In the genomic region with DNA sequence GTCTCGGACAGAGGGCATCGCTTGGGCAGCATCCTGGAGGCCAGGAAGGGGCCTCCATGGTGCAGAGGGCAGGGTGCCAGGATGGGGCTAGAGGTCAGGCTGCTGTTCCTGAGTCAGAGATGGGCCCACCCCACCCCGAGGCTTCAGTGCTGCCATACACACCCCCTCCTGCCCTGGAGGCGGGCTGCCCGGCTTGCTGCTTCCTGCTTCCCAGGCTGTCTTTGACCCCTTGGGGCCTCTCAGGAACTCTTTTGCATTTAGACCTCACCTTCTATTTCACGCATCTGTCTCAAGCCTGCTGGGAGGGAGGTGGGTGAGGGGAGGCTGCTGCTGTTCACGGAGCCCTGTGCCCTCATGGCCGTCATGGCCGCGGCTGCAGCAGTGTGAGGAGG, we compare ENCODE assay signal across 9 cellular contexts. TPM values are rescaled to one million over a fixed set of nuclear protein-coding genes. Genes with fewer than 3 reads are reported as not detected.
A peak's percentile ranks its signal among the peaks of the same experiment; 100 is the strongest.
DNase-seq lines count a peak whose midpoint lies in the region; ATAC-seq and TF ChIP-seq lines count a peak whose summit lies in the region.
"Had no signal": no experiment of that assay in that cellular context is flagged by ENCODE, and none has a peak within 500 bp of the region (broad histone marks: within the 10 kb centered on the region; RNA-seq: fewer than 3 reads in every experiment).

No MANE protein-coding gene starts in this region.

- H3K27me3 ChIP-seq in GM23338 (ENCODE audit: insufficient read depth) (no peaks in the 10 kb centered on the region), heart left ventricle (no peaks in the 10 kb centered on the region)

- DNase-seq in GM23338 (ENCODE audit: low spot score), result no peak
- no peak for DNase-seq in activated B cell treated with CpG ODN at 0.5 μM for 24 hours
- peak in 1 of 5 donors; percentile 72 for DNase-seq in heart left ventricle
- DNase-seq in stimulated activated naive B cell treated with anti-CD40 and anti-IgM and Interleukin-4, amounts not matched to agents 10 μg/mL and 1 μg/mL and 100 μg/mL, for 72 hours, result no peak
- DNase-seq in D341Med (ENCODE audit: low spot score), result no peak
- DNase-seq in ACHN, result no peak
- no peak for DNase-seq in left lobe of liver (ENCODE audit: low spot score)

- POLR2A ChIA-PET in activated B cell treated with CpG ODN at 0.5 μM for 24 hours (lab: Charles Lee), result interaction anchor here (0.9 to 1.4 kb wide), 5 partner anchors 11 to 160 kb away, joined by 3 to 5 read pairs (median 4); no protein-coding TSS in a partner anchor

- no peaks in the 10 kb centered on the region for H3K36me3 Mint-ChIP-seq in GM23338 (ENCODE audit: low read depth)
- no peaks in the 10 kb centered on the region for H3K36me3 Mint-ChIP-seq in activated B cell treated with CpG ODN at 0.5 μM for 24 hours (ENCODE audit: low read depth)
- no peaks in the 10 kb centered on the region for H3K36me3 Mint-ChIP-seq in stimulated activated naive B cell treated with anti-CD40 and anti-IgM and Interleukin-4, amounts not matched to agents 10 μg/mL and 1 μg/mL and 100 μg/mL, for 72 hours

- TF ChIP-seq CTCF in GM23338 (conservative IDR thresholded peaks at IDR 0.05; ENCODE audit: low read depth in 2 of 2) (no peak), activated B cell treated with CpG ODN at 0.5 μM for 24 hours (IDR thresholded peaks at IDR 0.05) (no peak), heart left ventricle (IDR thresholded peaks at IDR 0.05) (no peak)

- no peak overlapping the region for H2AFZ ChIP-seq in GM23338

- H3K4me3 ChIP-seq in GM23338 (no peak overlapping the region), heart left ventricle (peak overlapping the region in 1 of 12 donors; percentile 37)

- H3K4me2 ChIP-seq in GM23338, result peak overlapping the region; percentile 32; the same call in 1 of the 2 replicates
- H3K4me2 ChIP-seq: KMS-11 had no signal

- H3K4me1 Mint-ChIP-seq in GM23338, result peaks cover 14% of the 10 kb centered on the region
- H3K4me1 Mint-ChIP-seq in activated B cell treated with CpG ODN at 0.5 μM for 24 hours, result peaks cover 34% of the 10 kb centered on the region
- peaks cover 36 to 38% of the 10 kb centered on the region in 2 donors for H3K4me1 Mint-ChIP-seq in stimulated activated naive B cell treated with anti-CD40 and anti-IgM and Interleukin-4, amounts not matched to agents 10 μg/mL and 1 μg/mL and 100 μg/mL, for 72 hours

- H3K4me3 Mint-ChIP-seq in GM23338, result no peak overlapping the region
- H3K4me3 Mint-ChIP-seq in activated B cell treated with CpG ODN at 0.5 μM for 24 hours, result peak overlapping the region; percentile 86
- H3K4me3 Mint-ChIP-seq in stimulated activated naive B cell treated with anti-CD40 and anti-IgM and Interleukin-4, amounts not matched to agents 10 μg/mL and 1 μg/mL and 100 μg/mL, for 72 hours, result peak overlapping the region; percentile 77 to 86

- no peaks in the 10 kb centered on the region for H3K36me3 ChIP-seq in GM23338 (ENCODE audit: insufficient read depth)
- H3K36me3 ChIP-seq in heart left ventricle, result no peaks in the 10 kb centered on the region

- in situ Hi-C loops in ACHN (cut with HindIII; ENCODE audit: low pct_ligation_motif_present, low pct_unique_long_range_greater_than_20kb, low sequenced_read_pairs), result no loop called here

- H3K9me3 ChIP-seq in heart left ventricle, result no peaks in the 10 kb centered on the region

- 0 out of 2 replicates have a peak, but pooled peaks cover 6% of the 10 kb centered on the region for H4K20me1 ChIP-seq in GM23338 (replicated peaks; ENCODE audit: insufficient read depth)

- peaks cover 6% of the 10 kb centered on the region for H3K27me3 Mint-ChIP-seq in GM23338 (ENCODE audit: insufficient read depth, low read depth, poor library complexity)
- no peaks in the 10 kb centered on the region for H3K27me3 Mint-ChIP-seq in activated B cell treated with CpG ODN at 0.5 μM for 24 hours
- no peaks in the 10 kb centered on the region for H3K27me3 Mint-ChIP-seq in stimulated activated naive B cell treated with anti-CD40 and anti-IgM and Interleukin-4, amounts not matched to agents 10 μg/mL and 1 μg/mL and 100 μg/mL, for 72 hours

- H3F3A ChIP-seq in GM23338 (replicated peaks; ENCODE audit: low read depth), result 0 out of 2 replicates have a peak, but pooled peaks cover 4% of the 10 kb centered on the region

- 48 to 71% (median 60%) methylated on average over 7 to 10 of the region's 10 CpGs for WGBS in heart left ventricle, 4 donors

- CTCF ChIA-PET in activated B cell treated with CpG ODN at 0.5 μM for 24 hours (lab: Charles Lee), result interaction anchor here (2.9 kb wide), 1 partner anchor 50 kb away, joined by 9 read pairs; no protein-coding TSS in a partner anchor

- H3K9me3 Mint-ChIP-seq in GM23338 (peaks cover 4% of the 10 kb centered on the region; the same call in 1 of the 3 replicates), activated B cell treated with CpG ODN at 0.5 μM for 24 hours (no peaks in the 10 kb centered on the region)
- H3K9me3 Mint-ChIP-seq in stimulated activated naive B cell treated with anti-CD40 and anti-IgM and Interleukin-4, amounts not matched to agents 10 μg/mL and 1 μg/mL and 100 μg/mL, for 72 hours, result no peaks in the 10 kb centered on the region

- H3K9me2 ChIP-seq in GM23338 (ENCODE audit: insufficient read depth), result no peaks in the 10 kb centered on the region

- ATAC-seq in GM23338, result peak; percentile 31; the same call in 2 of the 3 replicates
- peak; percentile 59 for ATAC-seq in activated B cell treated with CpG ODN at 0.5 μM for 24 hours (ENCODE audit: low read depth)
- ATAC-seq in heart left ventricle, result peak in 3 of 4 donors; percentile 13 to 49 (median 17)
- ATAC-seq in stimulated activated naive B cell treated with anti-CD40 and anti-IgM and Interleukin-4, amounts not matched to agents 10 μg/mL and 1 μg/mL and 100 μg/mL, for 72 hours (replicated peaks), result peak; percentile 28 to 31
- no peak for ATAC-seq in HG03439 (IDR thresholded peaks at IDR 0.05; ENCODE audit: unreplicated experiment)
- ATAC-seq in left lobe of liver, result no peak

- peaks cover 6% of the 10 kb centered on the region; the same call in 1 of the 2 replicates for H3K4me1 ChIP-seq in GM23338 (ENCODE audit: insufficient read depth)
- peaks cover 20 to 62% (median 40%) of the 10 kb centered on the region in 12 donors for H3K4me1 ChIP-seq in heart left ventricle

- peaks cover 6% of the 10 kb centered on the region; the same call in 1 of the 2 replicates for H3K79me2 ChIP-seq in GM23338 (replicated peaks; ENCODE audit: insufficient read depth)

- H3K27ac ChIP-seq in GM23338 (ENCODE audit: low read depth) (no peak overlapping the region), heart left ventricle (peak overlapping the region in 10 of 12 donors; percentile 16 to 68 (median 56))
- H3K27ac ChIP-seq: KMS-11 had no signal

- TF ChIP-seq POLR2A in heart left ventricle (IDR thresholded peaks at IDR 0.05), result no peak

- intact Hi-C loops in activated B cell treated with CpG ODN at 0.5 μM for 24 hours (cut with micrococcal nuclease), result loop anchor here (2.0 to 5.0 kb wide), 2 partner anchors 21 to 36 kb away; no protein-coding TSS in a partner anchor
- intact Hi-C loops in heart left ventricle (cut with DNase I), result no loop called here

- H3K27ac Mint-ChIP-seq in GM23338 (peak overlapping the region; percentile 74; the same call in 1 of the 2 replicates), activated B cell treated with CpG ODN at 0.5 μM for 24 hours (peak overlapping the region; percentile 84)
- H3K27ac Mint-ChIP-seq in stimulated activated naive B cell treated with anti-CD40 and anti-IgM and Interleukin-4, amounts not matched to agents 10 μg/mL and 1 μg/mL and 100 μg/mL, for 72 hours, result peak overlapping the region; percentile 86

TF ChIP-seq in GM23338, 12 proteins besides CTCF, POLR2A, EP300 and RAD21 (continues in another document):
- TF ChIP-seq ZNF114 (CRISPR knock-in tag; IDR thresholded peaks at IDR 0.05), result no peak
- TF ChIP-seq, protein P1, sequence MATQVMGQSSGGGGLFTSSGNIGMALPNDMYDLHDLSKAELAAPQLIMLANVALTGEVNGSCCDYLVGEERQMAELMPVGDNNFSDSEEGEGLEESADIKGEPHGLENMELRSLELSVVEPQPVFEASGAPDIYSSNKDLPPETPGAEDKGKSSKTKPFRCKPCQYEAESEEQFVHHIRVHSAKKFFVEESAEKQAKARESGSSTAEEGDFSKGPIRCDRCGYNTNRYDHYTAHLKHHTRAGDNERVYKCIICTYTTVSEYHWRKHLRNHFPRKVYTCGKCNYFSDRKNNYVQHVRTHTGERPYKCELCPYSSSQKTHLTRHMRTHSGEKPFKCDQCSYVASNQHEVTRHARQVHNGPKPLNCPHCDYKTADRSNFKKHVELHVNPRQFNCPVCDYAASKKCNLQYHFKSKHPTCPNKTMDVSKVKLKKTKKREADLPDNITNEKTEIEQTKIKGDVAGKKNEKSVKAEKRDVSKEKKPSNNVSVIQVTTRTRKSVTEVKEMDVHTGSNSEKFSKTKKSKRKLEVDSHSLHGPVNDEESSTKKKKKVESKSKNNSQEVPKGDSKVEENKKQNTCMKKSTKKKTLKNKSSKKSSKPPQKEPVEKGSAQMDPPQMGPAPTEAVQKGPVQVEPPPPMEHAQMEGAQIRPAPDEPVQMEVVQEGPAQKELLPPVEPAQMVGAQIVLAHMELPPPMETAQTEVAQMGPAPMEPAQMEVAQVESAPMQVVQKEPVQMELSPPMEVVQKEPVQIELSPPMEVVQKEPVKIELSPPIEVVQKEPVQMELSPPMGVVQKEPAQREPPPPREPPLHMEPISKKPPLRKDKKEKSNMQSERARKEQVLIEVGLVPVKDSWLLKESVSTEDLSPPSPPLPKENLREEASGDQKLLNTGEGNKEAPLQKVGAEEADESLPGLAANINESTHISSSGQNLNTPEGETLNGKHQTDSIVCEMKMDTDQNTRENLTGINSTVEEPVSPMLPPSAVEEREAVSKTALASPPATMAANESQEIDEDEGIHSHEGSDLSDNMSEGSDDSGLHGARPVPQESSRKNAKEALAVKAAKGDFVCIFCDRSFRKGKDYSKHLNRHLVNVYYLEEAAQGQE (IDR thresholded peaks at IDR 0.05; ENCODE audit: unreplicated experiment), result no peak
- no peak for TF ChIP-seq JUNB (IDR thresholded peaks at IDR 0.05; ENCODE audit: unreplicated experiment)
- TF ChIP-seq, protein P2, sequence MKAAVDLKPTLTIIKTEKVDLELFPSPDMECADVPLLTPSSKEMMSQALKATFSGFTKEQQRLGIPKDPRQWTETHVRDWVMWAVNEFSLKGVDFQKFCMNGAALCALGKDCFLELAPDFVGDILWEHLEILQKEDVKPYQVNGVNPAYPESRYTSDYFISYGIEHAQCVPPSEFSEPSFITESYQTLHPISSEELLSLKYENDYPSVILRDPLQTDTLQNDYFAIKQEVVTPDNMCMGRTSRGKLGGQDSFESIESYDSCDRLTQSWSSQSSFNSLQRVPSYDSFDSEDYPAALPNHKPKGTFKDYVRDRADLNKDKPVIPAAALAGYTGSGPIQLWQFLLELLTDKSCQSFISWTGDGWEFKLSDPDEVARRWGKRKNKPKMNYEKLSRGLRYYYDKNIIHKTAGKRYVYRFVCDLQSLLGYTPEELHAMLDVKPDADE (IDR thresholded peaks at IDR 0.05), result no peak
- TF ChIP-seq NANOG (IDR thresholded peaks at IDR 0.05; ENCODE audit: borderline replicate concordance), result no peak

RNA-seq across cellular contexts. Expression of a gene that starts 6.6 kb away (rescaled TPM):
- 19.7 and 81.8 TPM in 2 replicates for total RNA-seq in GM23338 (2014; rRNA removed; shearing (Covaris generic))
- polyA plus RNA-seq in GM23338 (2016; fragmentation: Nextera tagmentation; extraction: Ambion mirVana), result 2.7 and 3.1 TPM in 2 replicates
- 39.3 and 45.6 TPM in 2 replicates for total RNA-seq in activated B cell treated with CpG ODN at 0.5 μM for 24 hours
- total RNA-seq in heart left ventricle, result 100 to 1,000 TPM in 2 of 9 donors, 10 to 100 TPM in 7; 31.2 to 122 (median 72.5) TPM
- 10 to 100 TPM; 22.4 to 53.2 TPM for polyA plus RNA-seq in heart left ventricle
- 42.5 TPM for total RNA-seq in left lobe of liver

Comparison
In these comparisons a context has a peak if more than half of its experiments do, and no peak if none do; other contexts are left out.
1. ATAC-seq: peak in GM23338 (single experiment), activated B cell treated with CpG ODN at 0.5 μM for 24 hours (single experiment), heart left ventricle (3 of 4) and stimulated activated naive B cell treated with anti-CD40 and anti-IgM and Interleukin-4, amounts not matched to agents 10 μg/mL and 1 μg/mL and 100 μg/mL, for 72 hours (2 of 2); none in HG03439 (single experiment) and left lobe of liver (single experiment).
2. Peak in every context shown above with its lines, with median percentiles within 50 percentile points of each other: H3K27ac Mint-ChIP-seq.